Comparison of ENCODE assay signal across 8 cellular contexts in genomic region chr10:97427571-97428179, GRCh38. TPM values are rescaled to one million over a fixed set of nuclear protein-coding genes. Genes with fewer than 3 reads are reported as not detected.
DNase-seq lines count a peak whose midpoint lies in the region; ATAC-seq, FAIRE-seq and TF ChIP-seq lines count a peak whose summit lies in the region.

No MANE protein-coding gene starts in this region.

- H3K36me3 ChIP-seq in GM06990 (ENCODE audit: control insufficient read depth, insufficient read depth, low read length) (peaks cover 7% of the 10 kb centered on the region), K562 (ENCODE audit: control insufficient read depth, insufficient read depth, low read length) (peaks cover 51% of the 10 kb centered on the region)

- peak overlapping the region; percentile 97 for H3K4me3 ChIP-seq in GM06990 (replicated peaks; ENCODE audit: low read depth, low read length)
- H3K4me3 ChIP-seq in K562, result peak overlapping the region; percentile 90

- no peak for FAIRE-seq in K562 (lab: Jason Lieb, UNC)

- H3K27me3 ChIP-seq in GM06990 (replicated peaks; ENCODE audit: control insufficient read depth, insufficient read depth, low read length), result no peaks in the 10 kb centered on the region
- no peaks in the 10 kb centered on the region for H3K27me3 ChIP-seq in K562 (ENCODE audit: control insufficient read depth in 2 of 2, insufficient read depth in 2 of 2, low read length in 2 of 2)

- H2AFZ ChIP-seq in K562 (ENCODE audit: low read depth, low read length), result no peak overlapping the region

- DNase-seq in GM06990 (ENCODE audit: extremely low read depth, insufficient read length), result no peak
- peak; percentile 78 for DNase-seq in NCI-H226
- DNase-seq in K562 (ENCODE audit: extremely low read depth in 1 of 4, low spot score in 3 of 4), result peak in 1 of 4 experiments; percentile 36
- peak; percentile 85 for DNase-seq in kidney tubule cell (ENCODE audit: low spot score)
- DNase-seq in substantia nigra (lab: John Stamatoyannopoulos, UW), result peak in 1 of 49 donors; percentile 19
- no peak for DNase-seq in inferior parietal cortex (ENCODE audit: extremely low spot score)
- DNase-seq in NCI-H1930 (lab: John Stamatoyannopoulos, UW), result no peak

- peak overlapping the region; percentile 99 for H3K4me2 ChIP-seq in K562 (ENCODE audit: insufficient read depth, low read length)

- under 1% methylated on average over 9 of the region's 9 CpGs for WGBS in K562 (ENCODE audit: insufficient coverage, low coverage, missing lambda C conversion rate)

- in situ Hi-C loops in K562 (cut with MboI), result no loop called here

- 0 out of 2 replicates have a peak, but pooled peaks have one; percentile 17 for TF ChIP-seq POLR2A in K562 (conservative IDR thresholded peaks at IDR 0.05)

- H3K9me1 ChIP-seq in K562 (ENCODE audit: control insufficient read depth, insufficient read depth, low read length), result no peaks in the 10 kb centered on the region

- TF ChIP-seq CTCF in GM06990 (IDR thresholded peaks at IDR 0.05; ENCODE audit: insufficient read depth, low read length, poor library complexity, severe bottlenecking) (no peak), K562 (IDR thresholded peaks at IDR 0.05 in 2 of 3, conservative IDR thresholded peaks at IDR 0.05 in 1 of 3; ENCODE audit: insufficient read depth in 2 of 3, low read depth in 1 of 3, low read length in 3 of 3) (no peak)

- H3K9ac ChIP-seq in K562 (ENCODE audit: insufficient read depth in 1 of 2, low read depth in 2 of 2, low read length in 2 of 2), result peak overlapping the region; percentile 87 to 93

- no TSS peak for BruUV-seq in K562 (replicated peaks; lab: Mats Ljungman, UMichigan)

- H4K20me1 ChIP-seq in K562 (replicated peaks; ENCODE audit: control insufficient read depth, insufficient read depth, low read length), result peaks cover 20% of the 10 kb centered on the region

- peaks cover 46% of the 10 kb centered on the region for H3K79me2 ChIP-seq in K562 (ENCODE audit: control insufficient read depth, insufficient read depth, low read length)

- peak; percentile 43 for ATAC-seq in K562
- ATAC-seq in GM21390 (IDR thresholded peaks at IDR 0.05; ENCODE audit: unreplicated experiment), result no peak

- no peak for TF ChIP-seq EP300 in K562 (IDR thresholded peaks at IDR 0.05; ENCODE audit: low read length)

- H3K27ac ChIP-seq in K562 (ENCODE audit: extremely low read depth, low read depth, low read length) (peak overlapping the region; percentile 89), substantia nigra (ENCODE audit: low read depth, low read length, poor library complexity, severe bottlenecking) (peak overlapping the region; percentile 18)

- POLR2A ChIA-PET in K562 (lab: Yijun Ruan, JAX), result interaction anchor here (1.0 to 1.7 kb wide), 7 partner anchors 9 to 17 kb away, joined by 3 to 6 read pairs (median 4); no protein-coding TSS in a partner anchor

- intact Hi-C loops in K562 (cut with micrococcal nuclease), result no loop called here

- no peak for TF ChIP-seq RAD21 in K562 (CRISPR knock-in tag; conservative IDR thresholded peaks at IDR 0.05 in 1 of 2, IDR thresholded peaks at IDR 0.05 in 1 of 2)

- CTCF ChIA-PET in K562 (lab: Yijun Ruan, JAX; ENCODE audit: low intra/inter-chr PET ratio), result interaction anchor here (0.7 kb wide), 1 partner anchor 18 kb away, joined by 3 read pairs; no protein-coding TSS in a partner anchor

- no peaks in the 10 kb centered on the region for H3K9me3 ChIP-seq in K562 (replicated peaks; ENCODE audit: control insufficient read depth, insufficient read depth, low read depth, low read length)

- peaks cover 6 to 12% of the 10 kb centered on the region in 2 experiments; a peak in 3 of 5 replicates for H3K4me1 ChIP-seq in K562 (replicated peaks in 1 of 2; ENCODE audit: control insufficient read depth in 2 of 2, insufficient read depth in 2 of 2, low read length in 2 of 2)

TF ChIP-seq in K562, 482 proteins besides CTCF, POLR2A, EP300 and RAD21 (continues in another document):
- TF ChIP-seq CBFA2T2 (conservative IDR thresholded peaks at IDR 0.05), result no peak
- no peak for TF ChIP-seq BCL6 (CRISPR knock-in tag; IDR thresholded peaks at IDR 0.05)
- no peak for TF ChIP-seq RBM15 (IDR thresholded peaks at IDR 0.05; ENCODE audit: insufficient read depth, low read length)

RNA-seq across cellular contexts. Expression of gene PGAM1, which starts 1.7 kb away (rescaled TPM):
- 49.1 and 72.3 TPM in 2 replicates for total RNA-seq in K562 (2011; cell fraction: chromatin; rRNA removed; ENCODE audit: low replicate concordance)
- 111 and 126 TPM in 2 replicates for total RNA-seq in K562 (2011; cell fraction: nucleolus; rRNA removed)
- total RNA-seq in K562 (2011; cell fraction: nucleoplasm; rRNA removed), result 107 and 112 TPM in 2 replicates
- total RNA-seq in K562 (2014; rRNA removed), result 280 and 406 TPM in 2 replicates
- 256 and 269 TPM in 2 replicates for total RNA-seq in K562 (2014; rRNA removed; fragmentation: Illumina TruSeq; extraction: Trizol)
- 264 and 273 TPM in 2 replicates for total RNA-seq in K562 (2015; rRNA removed; fragmentation: Illumina TruSeq; extraction: Trizol)
- total RNA-seq in K562 (2021), result 319 and 328 TPM in 2 replicates
- polyA plus RNA-seq in K562 (2011; rRNA removed), result 559 and 605 TPM in 2 replicates
- 543 and 578 TPM in 2 replicates for polyA plus RNA-seq in K562 (2011; cell fraction: cytosol; rRNA removed)
- 137 and 198 TPM in 2 replicates for polyA plus RNA-seq in K562 (2011; cell fraction: nucleus; rRNA removed)
- 216 and 339 TPM in 2 replicates for polyA plus RNA-seq in K562 (2012)
- polyA plus RNA-seq in K562 (2014; fragmentation: Illumina TruSeq; extraction: Trizol), result 311 and 316 TPM in 2 replicates
- polyA plus RNA-seq in K562 (2014; fragmentation: Nextera tagmentation; extraction: Ambion mirVana), result 10 to 100 TPM; 40.3 to 80.0 TPM
- 261 and 274 TPM in 2 replicates for polyA plus RNA-seq in K562 (2014; rRNA removed)
- polyA minus RNA-seq in K562 (2011; rRNA and poly(A)+ RNA removed), result 361 and 367 TPM in 2 replicates
- polyA minus RNA-seq in K562 (2011; cell fraction: cytosol; rRNA and poly(A)+ RNA removed), result 206 and 242 TPM in 2 replicates
- polyA minus RNA-seq in K562 (2011; cell fraction: nucleus; rRNA and poly(A)+ RNA removed), result 45.9 and 97.3 TPM in 2 replicates

RNA-seq across cellular contexts. Expression of gene EXOSC1, which starts 18.1 kb away (rescaled TPM):
- total RNA-seq in K562 (2011; cell fraction: chromatin; rRNA removed; ENCODE audit: low replicate concordance), result 20.2 and 33.3 TPM in 2 replicates
- total RNA-seq in K562 (2011; cell fraction: nucleolus; rRNA removed), result 15.0 and 19.0 TPM in 2 replicates
- total RNA-seq in K562 (2011; cell fraction: nucleoplasm; rRNA removed), result 29.5 and 49.3 TPM in 2 replicates
- total RNA-seq in K562 (2014; rRNA removed) (46.8 and 47.2 TPM in 2 replicates), K562 (2014; rRNA removed; fragmentation: Illumina TruSeq; extraction: Trizol) (52.1 and 53.4 TPM in 2 replicates), K562 (2015; rRNA removed; fragmentation: Illumina TruSeq; extraction: Trizol) (51.0 and 52.2 TPM in 2 replicates), K562 (2021) (44.3 and 44.9 TPM in 2 replicates)
- polyA plus RNA-seq in K562 (2011; rRNA removed) (61.0 and 69.7 TPM in 2 replicates), K562 (2014; fragmentation: Illumina TruSeq; extraction: Trizol) (68.3 and 82.3 TPM in 2 replicates), K562 (2014; fragmentation: Nextera tagmentation; extraction: Ambion mirVana) (100 to 1,000 TPM; 112 to 117 TPM), K562 (2014; rRNA removed) (65.1 and 67.0 TPM in 2 replicates)
- 62.6 and 63.5 TPM in 2 replicates for polyA plus RNA-seq in K562 (2011; cell fraction: cytosol; rRNA removed)
- 27.5 and 30.1 TPM in 2 replicates for polyA plus RNA-seq in K562 (2011; cell fraction: nucleus; rRNA removed)
- 55.4 and 63.8 TPM in 2 replicates for polyA plus RNA-seq in K562 (2012)
- polyA minus RNA-seq in K562 (2011; rRNA and poly(A)+ RNA removed), result 30.4 and 33.7 TPM in 2 replicates
- 11.4 and 14.8 TPM in 2 replicates for polyA minus RNA-seq in K562 (2011; cell fraction: cytosol; rRNA and poly(A)+ RNA removed)
- polyA minus RNA-seq in K562 (2011; cell fraction: nucleus; rRNA and poly(A)+ RNA removed), result 8.6 and 13.6 TPM in 2 replicates

RNA-seq across cellular contexts. Expression of gene ZDHHC16, which starts 18.3 kb away (rescaled TPM):
- 44.6 and 82.7 TPM in 2 replicates for total RNA-seq in K562 (2011; cell fraction: chromatin; rRNA removed; ENCODE audit: low replicate concordance)
- total RNA-seq in K562 (2011; cell fraction: nucleolus; rRNA removed), result 61.3 and 65.7 TPM in 2 replicates
- 79.0 and 86.9 TPM in 2 replicates for total RNA-seq in K562 (2011; cell fraction: nucleoplasm; rRNA removed)
- 13.1 and 19.5 TPM in 2 replicates for total RNA-seq in K562 (2014; rRNA removed)
- 21.1 and 21.7 TPM in 2 replicates for total RNA-seq in K562 (2014; rRNA removed; fragmentation: Illumina TruSeq; extraction: Trizol)
- 22.4 and 22.9 TPM in 2 replicates for total RNA-seq in K562 (2015; rRNA removed; fragmentation: Illumina TruSeq; extraction: Trizol)
- 21.3 and 21.4 TPM in 2 replicates for total RNA-seq in K562 (2021)
- 29.4 and 30.9 TPM in 2 replicates for polyA plus RNA-seq in K562 (2011; rRNA removed)
- 47.2 and 64.5 TPM in 2 replicates for polyA plus RNA-seq in K562 (2011; cell fraction: cytosol; rRNA removed)
- 58.5 and 58.8 TPM in 2 replicates for polyA plus RNA-seq in K562 (2011; cell fraction: nucleus; rRNA removed)
- polyA plus RNA-seq in K562 (2012), result 14.2 and 15.7 TPM in 2 replicates
- polyA plus RNA-seq in K562 (2014; fragmentation: Illumina TruSeq; extraction: Trizol), result 31.7 and 33.8 TPM in 2 replicates
- 10 to 100 TPM; 12.5 to 14.2 TPM for polyA plus RNA-seq in K562 (2014; fragmentation: Nextera tagmentation; extraction: Ambion mirVana)
- polyA plus RNA-seq in K562 (2014; rRNA removed), result 18.6 and 22.9 TPM in 2 replicates
- polyA minus RNA-seq in K562 (2011; rRNA and poly(A)+ RNA removed), result 39.0 and 49.8 TPM in 2 replicates
- polyA minus RNA-seq in K562 (2011; cell fraction: cytosol; rRNA and poly(A)+ RNA removed), result 14.3 and 20.3 TPM in 2 replicates
- 17.0 and 26.9 TPM in 2 replicates for polyA minus RNA-seq in K562 (2011; cell fraction: nucleus; rRNA and poly(A)+ RNA removed)

RNA-seq across cellular contexts. Expression of gene RRP12, which starts 26.5 kb away (rescaled TPM):
- total RNA-seq in K562 (2011; cell fraction: chromatin; rRNA removed; ENCODE audit: low replicate concordance), result 54.2 and 134 TPM in 2 replicates
- total RNA-seq in K562 (2011; cell fraction: nucleolus; rRNA removed), result 76.7 and 77.6 TPM in 2 replicates
- 53.7 TPM in 2 replicates for total RNA-seq in K562 (2011; cell fraction: nucleoplasm; rRNA removed)
- total RNA-seq in K562 (2014; rRNA removed) (34.7 and 50.5 TPM in 2 replicates), K562 (2014; rRNA removed; fragmentation: Illumina TruSeq; extraction: Trizol) (12.6 and 16.4 TPM in 2 replicates), K562 (2015; rRNA removed; fragmentation: Illumina TruSeq; extraction: Trizol) (21.8 and 25.4 TPM in 2 replicates), K562 (2021) (64.4 and 68.2 TPM in 2 replicates)
- polyA plus RNA-seq in K562 (2011; rRNA removed) (7.2 and 22.3 TPM in 2 replicates), K562 (2014; fragmentation: Illumina TruSeq; extraction: Trizol) (30.2 and 37.5 TPM in 2 replicates), K562 (2014; fragmentation: Nextera tagmentation; extraction: Ambion mirVana) (1 to 10 TPM; 4.6 to 6.1 TPM), K562 (2014; rRNA removed) (20.2 and 25.4 TPM in 2 replicates)
- 6.5 and 7.3 TPM in 2 replicates for polyA plus RNA-seq in K562 (2011; cell fraction: cytosol; rRNA removed)
- polyA plus RNA-seq in K562 (2011; cell fraction: nucleus; rRNA removed), result 37.2 and 53.1 TPM in 2 replicates
- polyA plus RNA-seq in K562 (2012), result 24.9 and 37.3 TPM in 2 replicates
- 16.2 and 21.5 TPM in 2 replicates for polyA minus RNA-seq in K562 (2011; rRNA and poly(A)+ RNA removed)
- polyA minus RNA-seq in K562 (2011; cell fraction: cytosol; rRNA and poly(A)+ RNA removed), result 29.1 and 31.1 TPM in 2 replicates
- polyA minus RNA-seq in K562 (2011; cell fraction: nucleus; rRNA and poly(A)+ RNA removed), result 32.2 and 42.1 TPM in 2 replicates

Comparison
In these comparisons a context has a peak if more than half of its experiments do, and no peak if none do; other contexts are left out.
1. DNase-seq: peak in NCI-H226 (single experiment) and kidney tubule cell (single experiment); none in GM06990 (single experiment), inferior parietal cortex (single experiment) and NCI-H1930 (0 of 2).